Comparison of ENCODE assay signal across 15 cellular contexts in genomic region chr1:206792939-206793607, GRCh38. TPM values are rescaled to one million over a fixed set of nuclear protein-coding genes. Genes with fewer than 3 reads are reported as not detected.
A peak's percentile ranks its signal among the peaks of the same experiment; 100 is the strongest.
DNase-seq lines count a peak whose midpoint lies in the region; ATAC-seq and TF ChIP-seq lines count a peak whose summit lies in the region.
"Had no signal": no experiment of that assay in that cellular context is flagged by ENCODE, and none has a peak within 500 bp of the region (broad histone marks: within the 10 kb centered on the region; RNA-seq: fewer than 3 reads in every experiment).

No MANE protein-coding gene starts in this region.

- POLR2A ChIA-PET in OCI-LY7 (lab: Charles Lee) = interaction anchor here (0.6 to 0.7 kb wide), 2 partner anchors 9 to 544 kb away, joined by 3 read pairs; no protein-coding TSS in a partner anchor
- POLR2A ChIA-PET in PC-9 (lab: Charles Lee; ENCODE audit: unreplicated experiment) = interaction anchor here (0.6 kb wide), 1 partner anchor 227 kb away, joined by 5 read pairs; no protein-coding TSS in a partner anchor

- H3K4me2 ChIP-seq in OCI-LY7 (ENCODE audit: low read length) (no peak overlapping the region), PC-9 (no peak overlapping the region)

- no peak overlapping the region for H3K4me3 Mint-ChIP-seq in stimulated activated naive CD8-positive, alpha-beta T cell treated with anti-CD3 and anti-CD28 coated beads, Interleukin-15, amount 100 ng/mL, for 72 hours

- H3K27ac ChIP-seq in OCI-LY7 (ENCODE audit: low read depth, low read length, poor library complexity, severe bottlenecking) (no peak overlapping the region), PC-9 (no peak overlapping the region)
- H3K27ac ChIP-seq: VCaP had no signal

- H3K79me2 ChIP-seq in OCI-LY7 (ENCODE audit: insufficient read depth, low read depth, low read length) = no peaks in the 10 kb centered on the region
- H3K79me2 ChIP-seq in PC-9 (ENCODE audit: low read depth) = no peaks in the 10 kb centered on the region

- no TSS peak for BruUV-seq in OCI-LY7 (replicated peaks; lab: Mats Ljungman, UMichigan)
- BruUV-seq in PC-9 (replicated peaks; lab: Mats Ljungman, UMichigan) = no TSS peak

- no peaks in the 10 kb centered on the region for H3K36me3 ChIP-seq in OCI-LY7 (ENCODE audit: insufficient read depth, low read length)
- H3K36me3 ChIP-seq in PC-9 (ENCODE audit: low read depth) = no peaks in the 10 kb centered on the region

- H2AFZ ChIP-seq in OCI-LY7 (ENCODE audit: low read length) (no peak overlapping the region), PC-9 (no peak overlapping the region)

- CTCF ChIA-PET in OCI-LY7 (lab: Charles Lee; ENCODE audit: unreplicated experiment) (no interaction called here), PC-9 (lab: Charles Lee) (no interaction called here)

- H3K9me3 ChIP-seq in OCI-LY7 (ENCODE audit: low read length) = no peaks in the 10 kb centered on the region
- H3K9me3 ChIP-seq in PC-9 (ENCODE audit: insufficient read depth, low read depth) = no peaks in the 10 kb centered on the region

- peaks cover 2% of the 10 kb centered on the region for H3K27me3 Mint-ChIP-seq in stimulated activated naive CD8-positive, alpha-beta T cell treated with anti-CD3 and anti-CD28 coated beads, Interleukin-15, amount 100 ng/mL, for 72 hours

- H3K4me1 Mint-ChIP-seq in stimulated activated naive CD8-positive, alpha-beta T cell treated with anti-CD3 and anti-CD28 coated beads, Interleukin-15, amount 100 ng/mL, for 72 hours = peaks cover 67% of the 10 kb centered on the region

- no peaks in the 10 kb centered on the region for H3K9me3 Mint-ChIP-seq in stimulated activated naive CD8-positive, alpha-beta T cell treated with anti-CD3 and anti-CD28 coated beads, Interleukin-15, amount 100 ng/mL, for 72 hours

- H3K4me1 ChIP-seq in OCI-LY7 (ENCODE audit: insufficient read depth, low read length, poor library complexity, severe bottlenecking) = peaks cover 7% of the 10 kb centered on the region
- no peaks in the 10 kb centered on the region for H3K4me1 ChIP-seq in PC-9 (replicated peaks; ENCODE audit: insufficient read depth)

- no peaks in the 10 kb centered on the region for H3K9me2 ChIP-seq in OCI-LY7 (ENCODE audit: insufficient read depth, low read length)
- no peaks in the 10 kb centered on the region for H3K9me2 ChIP-seq in PC-9 (ENCODE audit: insufficient read depth)

- ATAC-seq in stimulated activated naive CD8-positive, alpha-beta T cell treated with anti-CD3 and anti-CD28 coated beads, Interleukin-15, Interleukin-2, amounts not matched to agents 100 U/mL and 50 U/mL, for 24 hours = peak; percentile 67
- no peak for ATAC-seq in stimulated activated naive CD8-positive, alpha-beta T cell treated with anti-CD3 and anti-CD28 coated beads, Interleukin-15, amount 100 ng/mL, for 72 hours
- no peak for ATAC-seq in HG03025 (IDR thresholded peaks at IDR 0.05; ENCODE audit: low FRiP score, unreplicated experiment)

- TF ChIP-seq CTCF in OCI-LY7 (conservative IDR thresholded peaks at IDR 0.05; ENCODE audit: low read length) (no peak), PC-9 (conservative IDR thresholded peaks at IDR 0.05) (no peak)

- H3K27ac Mint-ChIP-seq in stimulated activated naive CD8-positive, alpha-beta T cell treated with anti-CD3 and anti-CD28 coated beads, Interleukin-15, amount 100 ng/mL, for 72 hours = no peak overlapping the region

- H3F3A ChIP-seq in PC-9 (ENCODE audit: insufficient read depth, low read depth) = no peaks in the 10 kb centered on the region

- intact Hi-C loops in OCI-LY7 (cut with micrococcal nuclease; ENCODE audit: unreplicated experiment) (no loop called here), PC-9 (cut with micrococcal nuclease; ENCODE audit: unreplicated experiment) (no loop called here)

- peak; percentile 66 for DNase-seq in stimulated activated naive CD8-positive, alpha-beta T cell treated with anti-CD3 and anti-CD28 coated beads, Interleukin-15, Interleukin-2, amounts not matched to agents 100 U/mL and 50 U/mL, for 24 hours
- no peak for DNase-seq in stimulated activated naive CD8-positive, alpha-beta T cell treated with anti-CD3 and anti-CD28 coated beads, Interleukin-15, amount 100 ng/mL, for 72 hours
- peak; percentile 20 for DNase-seq in GOT3 (lab: John Stamatoyannopoulos, UW)
- peak; percentile 51 for DNase-seq in HK-2 (ENCODE audit: unreplicated experiment)
- DNase-seq in NCI-H510A (lab: John Stamatoyannopoulos, UW) = no peak
- DNase-seq in OCI-LY7 (ENCODE audit: low spot score) = no peak
- no peak for DNase-seq in PC-9
- DNase-seq: activated naive CD4-positive, alpha-beta T cell treated with Interleukin-2 at 50 U/mL for 16 hours; GF-D8; NCI-H2107 had no signal

- H3K27me3 ChIP-seq in PC-9 (ENCODE audit: insufficient read depth, low read depth) = peaks cover 4% of the 10 kb centered on the region; the same call in 1 of the 2 replicates

- no peaks in the 10 kb centered on the region for H4K20me1 ChIP-seq in OCI-LY7 (ENCODE audit: insufficient read depth, low read length)
- no peaks in the 10 kb centered on the region for H4K20me1 ChIP-seq in PC-9 (ENCODE audit: insufficient read depth)

- no peak overlapping the region for H3K4me3 ChIP-seq in OCI-LY7 (ENCODE audit: low read depth, low read length, poor library complexity, severe bottlenecking)
- no peak overlapping the region for H3K4me3 ChIP-seq in PC-9
- H3K4me3 ChIP-seq: lung had no signal

RNA-seq across cellular contexts. Expression of gene IL10, which starts 20.8 kb away (rescaled TPM):
- total RNA-seq in OCI-LY7 (2014; rRNA removed; shearing (Covaris generic)) = not detected in 2 replicates
- total RNA-seq in OCI-LY7 (2022) = not detected in 2 replicates
- not detected in 2 replicates for total RNA-seq in PC-9 (2021)
- total RNA-seq: pulmonary artery endothelial cell had no signal

RNA-seq across cellular contexts. Expression of gene IL19, which starts 22.5 kb away (rescaled TPM):
- total RNA-seq in OCI-LY7 (2014; rRNA removed; shearing (Covaris generic)) = not detected in 2 replicates
- total RNA-seq in OCI-LY7 (2022) (not detected in 2 replicates), PC-9 (2021) (not detected in 2 replicates)
- total RNA-seq: pulmonary artery endothelial cell, ureter had no signal

Comparison
In these comparisons a context has a peak if more than half of its experiments do, and no peak if none do; other contexts are left out.
1. DNase-seq: peak in stimulated activated naive CD8-positive, alpha-beta T cell treated with anti-CD3 and anti-CD28 coated beads, Interleukin-15, Interleukin-2, amounts not matched to agents 100 U/mL and 50 U/mL, for 24 hours (single experiment), GOT3 (single experiment) and HK-2 (single experiment); none in stimulated activated naive CD8-positive, alpha-beta T cell treated with anti-CD3 and anti-CD28 coated beads, Interleukin-15, amount 100 ng/mL, for 72 hours (0 of 2), NCI-H510A (single experiment), OCI-LY7 (single experiment) and PC-9 (0 of 2).